7 cellular contexts compared by ENCODE assay signal in genomic region chr2:111355022-111355807, GRCh38.
DNase-seq lines count a peak whose midpoint lies in the region; ATAC-seq, FAIRE-seq and TF ChIP-seq lines count a peak whose summit lies in the region.
"Not testable (repeated sequence)": the region's sequence is repeated elsewhere in the genome, so short reads cannot be mapped to it uniquely, and the experiment has no call there.

No MANE protein-coding gene starts in this region.

- WGBS in K562 (ENCODE audit: insufficient coverage, low coverage, missing lambda C conversion rate) = 78% methylated on average over 5 of the region's 12 CpGs
- WGBS in esophagus muscularis mucosa = no CpG with 5 or more reads among the region's 12 CpGs
- WGBS in spleen, 5 donors = 40 to 54% (median 44%) methylated on average over 6 to 7 of the region's 12 CpGs

- intact Hi-C loops in K562 (cut with micrococcal nuclease); esophagus muscularis mucosa (cut with DNase I); left ventricle myocardium superior (cut with micrococcal nuclease); posterior vena cava (cut with DNase I); spleen (cut with DNase I; ENCODE audit: low total_unique reads): not testable (repeated sequence)

- CTCF ChIA-PET in K562 (lab: Yijun Ruan, JAX; ENCODE audit: low intra/inter-chr PET ratio) = not testable (repeated sequence)

- POLR2A ChIA-PET in K562 (lab: Yijun Ruan, JAX) = not testable (repeated sequence)

- in situ Hi-C loops in K562 (cut with MboI) = not testable (repeated sequence)

- H2AFZ ChIP-seq in K562 (ENCODE audit: low read depth, low read length) = not testable (repeated sequence)

- DNase-seq in RPMI8226 (peak; percentile 10), K562 (ENCODE audit: extremely low read depth in 1 of 4, low spot score in 3 of 4) (peak in 1 of 4 experiments; percentile 0), esophagus muscularis mucosa (ENCODE audit: extremely low spot score) (peak; percentile 31), left ventricle myocardium superior (peak; percentile 75), medulla oblongata (ENCODE audit: extremely low spot score) (peak; percentile 2), posterior vena cava (ENCODE audit: low spot score) (peak; percentile 70), spleen (peak; percentile 64)

- not testable (repeated sequence) for TF ChIP-seq EP300 in K562 (IDR thresholded peaks at IDR 0.05; ENCODE audit: low read length); esophagus muscularis mucosa (IDR thresholded peaks at IDR 0.05)

- not testable (repeated sequence) for H3K4me1 ChIP-seq in K562 (replicated peaks in 1 of 2; ENCODE audit: control insufficient read depth in 2 of 2, insufficient read depth in 2 of 2, low read length in 2 of 2); spleen
- H3K4me1 ChIP-seq in esophagus muscularis mucosa = peaks cover 4 to 16% (median 14%) of the 10 kb centered on the region in 4 donors

- not testable (repeated sequence) for H3K9me1 ChIP-seq in K562 (ENCODE audit: control insufficient read depth, insufficient read depth, low read length)

- peak; percentile 22; the same call in 2 of the 3 replicates for ATAC-seq in K562
- ATAC-seq in left ventricle myocardium superior = peak; percentile 88

- not testable (repeated sequence) for H3K4me3 ChIP-seq in K562, esophagus muscularis mucosa, spleen

- FAIRE-seq in K562 (lab: Jason Lieb, UNC) = not testable (repeated sequence)

- not testable (repeated sequence) for H3K36me3 ChIP-seq in K562 (ENCODE audit: control insufficient read depth, insufficient read depth, low read length); esophagus muscularis mucosa; spleen

- TF ChIP-seq RAD21 in K562 (CRISPR knock-in tag; conservative IDR thresholded peaks at IDR 0.05 in 1 of 2, IDR thresholded peaks at IDR 0.05 in 1 of 2) = not testable (repeated sequence)

- not testable (repeated sequence) for TF ChIP-seq POLR2A in K562 (conservative IDR thresholded peaks at IDR 0.05); esophagus muscularis mucosa (IDR thresholded peaks at IDR 0.05; ENCODE audit: low read depth); spleen (IDR thresholded peaks at IDR 0.05)

- TF ChIP-seq CTCF in K562 (IDR thresholded peaks at IDR 0.05 in 2 of 3, conservative IDR thresholded peaks at IDR 0.05 in 1 of 3; ENCODE audit: insufficient read depth in 2 of 3, low read depth in 1 of 3, low read length in 3 of 3); esophagus muscularis mucosa (IDR thresholded peaks at IDR 0.05); spleen (IDR thresholded peaks at IDR 0.05 in 8 of 11, conservative IDR thresholded peaks at IDR 0.05 in 3 of 11): not testable (repeated sequence)

- not testable (repeated sequence) for H4K20me1 ChIP-seq in K562 (replicated peaks; ENCODE audit: control insufficient read depth, insufficient read depth, low read length)

- not testable (repeated sequence) for H3K4me2 ChIP-seq in K562 (ENCODE audit: insufficient read depth, low read length)

- H3K9ac ChIP-seq in K562 (ENCODE audit: insufficient read depth in 1 of 2, low read depth in 2 of 2, low read length in 2 of 2) = not testable (repeated sequence)

- not testable (repeated sequence) for H3K79me2 ChIP-seq in K562 (ENCODE audit: control insufficient read depth, insufficient read depth, low read length)

- not testable (repeated sequence) for H3K27me3 ChIP-seq in K562 (ENCODE audit: control insufficient read depth in 2 of 2, insufficient read depth in 2 of 2, low read length in 2 of 2); esophagus muscularis mucosa; spleen (replicated peaks in 1 of 7)

- not testable (repeated sequence) for BruUV-seq in K562 (replicated peaks; lab: Mats Ljungman, UMichigan)

- H3K27ac ChIP-seq in K562 (ENCODE audit: extremely low read depth, low read depth, low read length); spleen: not testable (repeated sequence)
- peak overlapping the region in 2 of 4 donors; percentile 33 to 34 for H3K27ac ChIP-seq in esophagus muscularis mucosa (replicated peaks in 1 of 4)

- H3K9me3 ChIP-seq in K562 (replicated peaks; ENCODE audit: control insufficient read depth, insufficient read depth, low read depth, low read length); esophagus muscularis mucosa: not testable (repeated sequence)
- peaks cover 0 to 14% (median 9%) of the 10 kb centered on the region in 8 donors for H3K9me3 ChIP-seq in spleen
